Comparison of ENCODE assay signal across 22 cellular contexts in the genomic region with DNA sequence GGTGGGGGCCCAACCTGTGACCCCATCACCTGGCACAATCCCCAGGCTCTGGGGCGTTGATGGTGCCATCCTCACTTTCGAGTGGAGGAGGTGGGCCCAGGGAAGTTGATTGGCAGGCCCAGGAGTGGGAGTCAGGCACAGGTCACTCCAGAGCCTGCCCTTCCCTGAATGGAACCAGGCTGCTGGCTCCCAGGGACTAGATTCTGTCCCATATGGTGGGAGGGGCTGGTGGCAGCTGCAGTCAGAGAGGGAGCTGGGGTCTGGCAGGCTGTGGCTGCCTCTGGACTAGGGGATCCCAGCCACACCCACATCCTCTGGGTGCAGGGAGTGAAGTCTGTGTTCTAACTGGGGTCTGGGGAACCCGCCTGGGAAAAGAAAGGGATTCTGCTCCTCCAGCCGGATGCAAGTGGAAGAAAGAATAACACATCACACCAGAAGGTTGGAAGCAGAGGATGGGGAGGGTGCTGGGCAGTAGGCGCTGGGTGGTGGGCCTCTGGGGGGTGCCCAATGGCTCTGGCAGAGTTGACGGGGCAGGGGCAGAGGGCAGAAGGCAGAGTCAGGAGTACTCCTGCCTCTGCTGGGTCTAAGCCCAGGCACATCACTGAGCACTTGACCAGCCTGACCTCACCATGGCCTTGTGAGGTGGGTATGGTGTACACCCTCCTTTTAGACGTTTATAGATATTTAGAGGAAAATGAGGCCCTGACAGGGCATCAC. TPM values are rescaled to one million over a fixed set of nuclear protein-coding genes. Genes with fewer than 3 reads are reported as not detected.
DNase-seq lines count a peak whose midpoint lies in the region; ATAC-seq, FAIRE-seq and TF ChIP-seq lines count a peak whose summit lies in the region.
"Had no signal": no experiment of that assay in that cellular context is flagged by ENCODE, and none has a peak within 500 bp of the region (broad histone marks: within the 10 kb centered on the region; RNA-seq: fewer than 3 reads in every experiment).

No MANE protein-coding gene starts in this region.

- intact Hi-C loops in CD14-positive monocyte (cut with micrococcal nuclease), result no loop called here
- intact Hi-C loops in pancreas (cut with DNase I), result no loop called here

- H3K27me3 Mint-ChIP-seq in CD14-positive monocyte (ENCODE audit: low read depth in 3 of 3) (peaks cover 0 to 4% (median 1%) of the 10 kb centered on the region in 3 donors), H9 (ENCODE audit: low read depth) (no peaks in the 10 kb centered on the region; the same call in 1 of the 2 replicates)

- no peaks in the 10 kb centered on the region for H3K27me3 ChIP-seq in H9 (ENCODE audit: insufficient read depth, low read length)
- H3K27me3 ChIP-seq in pancreas, result no peaks in the 10 kb centered on the region
- H3K27me3 ChIP-seq in effector memory CD4-positive, alpha-beta T cell (replicated peaks; ENCODE audit: control insufficient read depth, insufficient read depth, low read length, poor library complexity, severe bottlenecking), result no peaks in the 10 kb centered on the region

- no peak overlapping the region for H3K4me3 Mint-ChIP-seq in CD14-positive monocyte
- no peak overlapping the region for H3K4me3 Mint-ChIP-seq in H9
- H3K4me3 Mint-ChIP-seq: CD8-positive, alpha-beta memory T cell had no signal

- no peak overlapping the region for H4K8ac ChIP-seq in H9 (replicated peaks; ENCODE audit: insufficient read length, low read depth, low read length)

- H3K36me3 ChIP-seq in pancreas, result no peaks in the 10 kb centered on the region
- H3K36me3 ChIP-seq in effector memory CD4-positive, alpha-beta T cell (ENCODE audit: control insufficient read depth, insufficient read depth, low read length), result no peaks in the 10 kb centered on the region

- no peak overlapping the region for H2BK20ac ChIP-seq in H9 (ENCODE audit: low read depth, low read length, poor library complexity, severe bottlenecking)

- H3K27ac ChIP-seq in H9 (ENCODE audit: insufficient read length, low read depth, low read length), result no peak overlapping the region
- H3K27ac ChIP-seq in coronary artery, result no peak overlapping the region
- peak overlapping the region in 2 of 4 donors; percentile 19 to 38 for H3K27ac ChIP-seq in pancreas
- no peak overlapping the region for H3K27ac ChIP-seq in effector memory CD4-positive, alpha-beta T cell (ENCODE audit: insufficient read depth, low read length, poor library complexity, severe bottlenecking)
- H3K27ac ChIP-seq: HL-60 had no signal

- no peak overlapping the region for H3K4me2 ChIP-seq in H9 (ENCODE audit: insufficient read depth, insufficient read length, low read length)

- DNase-seq in CD14-positive monocyte (ENCODE audit: low spot score) (peak; percentile 29), H9 (peak; percentile 24), coronary artery (ENCODE audit: low spot score) (peak; percentile 68), pancreas (peak in 5 of 6 donors; percentile 60 to 88 (median 70))
- DNase-seq in effector memory CD4-positive, alpha-beta T cell, result no peak
- no peak for DNase-seq in stimulated activated CD4-positive, alpha-beta T cell treated with anti-CD3 and anti-CD28 coated beads, Interleukin-4, amount 100 ng/mL, for 24 hours
- DNase-seq: AML-193, DND-41, Karpas-422, NCI-H1048, NCI-H1436 treated with DMSO at 0.1 percent for 48 hours, NCI-H2081, NCI-H510A treated with DMSO at 0.1 percent for 48 hours, NCI-H774, OCI-M1, SHP77 treated with DMSO at 0.1 percent for 48 hours, T-helper 1 cell had no signal

- no peak for TF ChIP-seq CTCF in CD14-positive monocyte (IDR thresholded peaks at IDR 0.05)
- TF ChIP-seq CTCF in H9 (conservative IDR thresholded peaks at IDR 0.05), result no peak
- no peak for TF ChIP-seq CTCF in coronary artery (IDR thresholded peaks at IDR 0.05)
- no peak for TF ChIP-seq CTCF in pancreas (IDR thresholded peaks at IDR 0.05)

- H2BK12ac ChIP-seq in H9 (ENCODE audit: insufficient read length, low read depth, low read length), result no peak overlapping the region

- no peak overlapping the region for H2BK15ac ChIP-seq in H9 (ENCODE audit: low read depth, low read length)

- no peak overlapping the region for H3K56ac ChIP-seq in H9 (ENCODE audit: insufficient read length, low read depth, low read length)

- H3K4me1 Mint-ChIP-seq in CD14-positive monocyte (no peaks in the 10 kb centered on the region), H9 (0 out of 4 replicates have a peak, but pooled peaks cover 0 to 2% of the 10 kb centered on the region in 2 experiments)
- H3K4me1 Mint-ChIP-seq: CD8-positive, alpha-beta memory T cell had no signal

- H3K9me3 ChIP-seq in H9 (ENCODE audit: control insufficient read depth, low read depth, low read length) (no peaks in the 10 kb centered on the region), pancreas (no peaks in the 10 kb centered on the region)
- no peaks in the 10 kb centered on the region for H3K9me3 ChIP-seq in effector memory CD4-positive, alpha-beta T cell (ENCODE audit: control insufficient read depth, low read length)

- WGBS in H9 (ENCODE audit: extremely low coverage, insufficient read length, low lambda C conversion rate), result no CpG with 5 or more reads among the region's 7 CpGs
- 37 to 39% methylated on average over 7 of the region's 7 CpGs for WGBS in pancreas, 2 donors

- no peak overlapping the region for H2AFZ ChIP-seq in H9 (ENCODE audit: low read length)

- no peaks in the 10 kb centered on the region for H3K23me2 ChIP-seq in H9 (ENCODE audit: insufficient read length, low read depth, low read length, poor library complexity, severe bottlenecking)

- H2BK5ac ChIP-seq in H9 (ENCODE audit: insufficient read length, low read length), result no peak overlapping the region

- no peak overlapping the region for H3T11ph ChIP-seq in H9 (ENCODE audit: low read length)

- H3K36me3 Mint-ChIP-seq in CD14-positive monocyte (no peaks in the 10 kb centered on the region), H9 (ENCODE audit: insufficient read depth in 1 of 3, low read depth in 3 of 3) (no peaks in the 10 kb centered on the region)
- H3K36me3 Mint-ChIP-seq: CD8-positive, alpha-beta memory T cell had no signal

- no peak for FAIRE-seq in pancreas (lab: Jason Lieb, UNC)
- FAIRE-seq: D721Med, H54 had no signal

- no peak overlapping the region for H3K18ac ChIP-seq in H9 (ENCODE audit: insufficient read length, low read depth, low read length)

- no peaks in the 10 kb centered on the region for H3K79me2 ChIP-seq in H9 (ENCODE audit: insufficient read depth, low read length)

- H3K9ac ChIP-seq in H9 (ENCODE audit: extremely low read depth, insufficient read length, low read length), result no peak overlapping the region

- H2BK120ac ChIP-seq in H9 (ENCODE audit: low read depth, low read length, poor library complexity, severe bottlenecking), result no peak overlapping the region

- no peaks in the 10 kb centered on the region for H4K20me1 ChIP-seq in H9 (ENCODE audit: control insufficient read depth, insufficient read depth, insufficient read length)

- no peak overlapping the region for H3K4me3 ChIP-seq in coronary artery
- H3K4me3 ChIP-seq in pancreas, result no peak overlapping the region
- no peak overlapping the region for H3K4me3 ChIP-seq in effector memory CD4-positive, alpha-beta T cell (ENCODE audit: insufficient read depth, low read depth, low read length, poor library complexity, severe bottlenecking)

- no peak overlapping the region for H4K91ac ChIP-seq in H9 (ENCODE audit: insufficient read length, low read depth, low read length)

- ATAC-seq in pancreas, result peak; percentile 22 to 41 (median 28)
- ATAC-seq in HG03354 (IDR thresholded peaks at IDR 0.05; ENCODE audit: poor library complexity, severe bottlenecking, unreplicated experiment), result no peak

- H3K4ac ChIP-seq in H9 (ENCODE audit: low read depth, low read length), result no peak overlapping the region

- no peaks in the 10 kb centered on the region for H3K79me1 ChIP-seq in H9 (ENCODE audit: insufficient read depth, low read depth, low read length, poor library complexity, severe bottlenecking)

- no peak overlapping the region for H2AK5ac ChIP-seq in H9 (ENCODE audit: insufficient read length, low read length)

- H3K23ac ChIP-seq in H9 (ENCODE audit: insufficient read length, low read depth, low read length), result no peak overlapping the region

- no peak overlapping the region; the same call in 1 of the 2 replicates for H3K14ac ChIP-seq in H9 (ENCODE audit: insufficient read depth, low read length)

- peak overlapping the region in 2 of 7 donors; percentile 54 to 61 for H3K27ac Mint-ChIP-seq in CD14-positive monocyte
- no peak overlapping the region; a peak in 1 of 7 replicates for H3K27ac Mint-ChIP-seq in H9

- H3K9me3 Mint-ChIP-seq in CD14-positive monocyte (no peaks in the 10 kb centered on the region), H9 (no peaks in the 10 kb centered on the region)
- H3K9me3 Mint-ChIP-seq: CD8-positive, alpha-beta memory T cell had no signal

- H4K5ac ChIP-seq in H9 (ENCODE audit: insufficient read length, low read depth, low read length), result no peak overlapping the region

- H3K4me1 ChIP-seq in H9 (ENCODE audit: insufficient read depth, low read length), result no peaks in the 10 kb centered on the region
- no peaks in the 10 kb centered on the region for H3K4me1 ChIP-seq in pancreas
- no peaks in the 10 kb centered on the region for H3K4me1 ChIP-seq in effector memory CD4-positive, alpha-beta T cell (ENCODE audit: control insufficient read depth, insufficient read depth, low read length, poor library complexity, severe bottlenecking)

RNA-seq across cellular contexts. Expression of a gene that starts 25.8 kb away (rescaled TPM):
- polyA plus RNA-seq in CD14-positive monocyte (not detected), pancreas (1,000 to 10,000 TPM; 2,560 to 4,565 TPM)
- total RNA-seq in H9 (2021) (3.6 and 4.0 TPM in 2 replicates), pancreas (over 10,000 TPM; 11,290 to 24,413 (median 19,239) TPM)
- polyA plus RNA-seq: CD8-positive, alpha-beta memory T cell had no signal

RNA-seq across cellular contexts. Expression of a gene that starts 33.5 kb away (rescaled TPM):
- polyA plus RNA-seq in CD14-positive monocyte, result 1 to 10 TPM; 3.5 to 4.2 TPM
- total RNA-seq in H9 (2021), result 20.9 and 21.3 TPM in 2 replicates
- 10 to 100 TPM; 16.1 to 31.9 (median 20.3) TPM for total RNA-seq in pancreas
- 10 to 100 TPM; 56.0 to 69.7 TPM for polyA plus RNA-seq in pancreas

RNA-seq across cellular contexts. Expression of a gene that starts 56.8 kb away (rescaled TPM):
- 10 to 100 TPM; 21.3 to 24.4 TPM for polyA plus RNA-seq in CD14-positive monocyte
- total RNA-seq in H9 (2021), result 85.5 and 88.9 TPM in 2 replicates
- 10 to 100 TPM; 17.4 to 33.0 (median 23.2) TPM for total RNA-seq in pancreas
- polyA plus RNA-seq in pancreas, result 10 to 100 TPM; 67.2 to 68.5 TPM

Comparison
In these comparisons a context has a peak if more than half of its experiments do, and no peak if none do; other contexts are left out.
1. DNase-seq: peak in CD14-positive monocyte (single experiment), H9 (single experiment), coronary artery (single experiment) and pancreas (5 of 6); none in effector memory CD4-positive, alpha-beta T cell (0 of 3) and stimulated activated CD4-positive, alpha-beta T cell treated with anti-CD3 and anti-CD28 coated beads, Interleukin-4, amount 100 ng/mL, for 24 hours (single experiment).
2. RNA of a gene that starts 25.8 kb away (total RNA-seq): 11,290 to 24,413 TPM in pancreas; 3.6 to 4.0 TPM in H9; every median in the first group is over 1,000 times any median in the second.